In genomic region chr14:33676135-33676566, GRCh38 we compare ENCODE assay signal across 8 cellular contexts.
DNase-seq lines count a peak whose midpoint lies in the region; ATAC-seq and TF ChIP-seq lines count a peak whose summit lies in the region.

No MANE protein-coding gene starts in this region.

- H3K27ac Mint-ChIP-seq in osteocyte (ENCODE audit: unreplicated experiment), result peak overlapping the region; percentile 82
- H3K27ac Mint-ChIP-seq in activated CD4-positive, alpha-beta T cell treated with anti-CD3 and anti-CD28 coated beads, Interleukin-2, amount 10 ng/mL, durations not matched to agents 7 days and 5 days, result no peak overlapping the region

- H3K4me3 Mint-ChIP-seq in osteocyte (ENCODE audit: unreplicated experiment), result peak overlapping the region; percentile 50
- no peak overlapping the region for H3K4me3 Mint-ChIP-seq in activated CD4-positive, alpha-beta T cell treated with anti-CD3 and anti-CD28 coated beads, Interleukin-2, amount 10 ng/mL, durations not matched to agents 7 days and 5 days

- peaks cover 50% of the 10 kb centered on the region for H3K4me1 Mint-ChIP-seq in osteocyte (ENCODE audit: unreplicated experiment)
- no peaks in the 10 kb centered on the region for H3K4me1 Mint-ChIP-seq in activated CD4-positive, alpha-beta T cell treated with anti-CD3 and anti-CD28 coated beads, Interleukin-2, amount 10 ng/mL, durations not matched to agents 7 days and 5 days

- CTCF ChIA-PET in activated CD4-positive, alpha-beta T cell treated with anti-CD3 and anti-CD28 coated beads, Interleukin-2, amount 10 ng/mL, durations not matched to agents 7 days and 5 days (lab: Charles Lee), result interaction anchor here (0.6 kb wide), 1 partner anchor 973 kb away, joined by 3 read pairs; no protein-coding TSS in a partner anchor

- peak overlapping the region in 3 of 4 donors; percentile 8 to 31 (median 24) for H3K4me3 ChIP-seq in esophagus muscularis mucosa

- H3K27me3 Mint-ChIP-seq in osteocyte (ENCODE audit: unreplicated experiment), result no peaks in the 10 kb centered on the region
- H3K27me3 Mint-ChIP-seq in activated CD4-positive, alpha-beta T cell treated with anti-CD3 and anti-CD28 coated beads, Interleukin-2, amount 10 ng/mL, durations not matched to agents 7 days and 5 days, result no peaks in the 10 kb centered on the region

- WGBS in esophagus muscularis mucosa, result 50% methylated on average over 7 of the region's 7 CpGs

- no peaks in the 10 kb centered on the region for H3K36me3 ChIP-seq in esophagus muscularis mucosa

- TF ChIP-seq EP300 in esophagus muscularis mucosa (IDR thresholded peaks at IDR 0.05), result no peak

- no peaks in the 10 kb centered on the region for H3K4me1 ChIP-seq in esophagus muscularis mucosa

- in situ Hi-C loops in Caki2 (cut with HindIII; ENCODE audit: low pct_unique_long_range_greater_than_20kb, low sequenced_read_pairs), result no loop called here

- ATAC-seq in HG02798 (IDR thresholded peaks at IDR 0.05; ENCODE audit: poor library complexity, unreplicated experiment), result peak; percentile 82

- POLR2A ChIA-PET in activated CD4-positive, alpha-beta T cell treated with anti-CD3 and anti-CD28 coated beads, Interleukin-2, amount 10 ng/mL, durations not matched to agents 7 days and 5 days (lab: Charles Lee), result no interaction called here

- H3K27ac ChIP-seq in esophagus muscularis mucosa (replicated peaks in 1 of 4), result no peak overlapping the region

- no peaks in the 10 kb centered on the region for H3K9me3 ChIP-seq in esophagus muscularis mucosa

- TF ChIP-seq CTCF in esophagus muscularis mucosa (IDR thresholded peaks at IDR 0.05), result peak in 2 of 3 experiments; percentile 24 to 29
- peak; percentile 70 for TF ChIP-seq CTCF in osteocyte (IDR thresholded peaks at IDR 0.05)

- H3K36me3 Mint-ChIP-seq in osteocyte (ENCODE audit: unreplicated experiment), result no peaks in the 10 kb centered on the region
- H3K36me3 Mint-ChIP-seq in activated CD4-positive, alpha-beta T cell treated with anti-CD3 and anti-CD28 coated beads, Interleukin-2, amount 10 ng/mL, durations not matched to agents 7 days and 5 days (ENCODE audit: low read depth), result no peaks in the 10 kb centered on the region

- TF ChIP-seq POLR2A in esophagus muscularis mucosa (IDR thresholded peaks at IDR 0.05; ENCODE audit: low read depth), result no peak

- intact Hi-C loops in esophagus muscularis mucosa (cut with DNase I), result no loop called here

- DNase-seq in Caki2 (ENCODE audit: low read depth), result peak; percentile 78
- peak; percentile 25 for DNase-seq in OCI-M2 (lab: John Stamatoyannopoulos, UW; ENCODE audit: unreplicated experiment)
- DNase-seq in esophagus muscularis mucosa (ENCODE audit: extremely low spot score), result no peak
- DNase-seq in osteocyte (ENCODE audit: extremely low spot score, unreplicated experiment), result no peak
- no peak for DNase-seq in NK-92 treated with Interleukin-12 subunit alpha and Interleukin-12 subunit beta, amount 100 ng/mL, for 24 hours (lab: John Stamatoyannopoulos, UW)
- DNase-seq in stimulated activated CD4-positive, alpha-beta T cell treated with anti-CD3 and anti-CD28 coated beads, Interleukin-2, amount 100 ng/mL, for 48 hours, result no peak
- DNase-seq in activated CD4-positive, alpha-beta T cell treated with anti-CD3 and anti-CD28 coated beads, Interleukin-2, amount 10 ng/mL, durations not matched to agents 7 days and 5 days, result no peak

- no peaks in the 10 kb centered on the region for H3K9me3 Mint-ChIP-seq in osteocyte (ENCODE audit: unreplicated experiment)
- no peaks in the 10 kb centered on the region for H3K9me3 Mint-ChIP-seq in activated CD4-positive, alpha-beta T cell treated with anti-CD3 and anti-CD28 coated beads, Interleukin-2, amount 10 ng/mL, durations not matched to agents 7 days and 5 days

- H3K27me3 ChIP-seq in esophagus muscularis mucosa, result no peaks in the 10 kb centered on the region

Comparison
In these comparisons a context has a peak if more than half of its experiments do, and no peak if none do; other contexts are left out.
1. DNase-seq: peak in Caki2 (single experiment) and OCI-M2 (single experiment); none in esophagus muscularis mucosa (single experiment), osteocyte (single experiment), NK-92 treated with Interleukin-12 subunit alpha and Interleukin-12 subunit beta, amount 100 ng/mL, for 24 hours (single experiment), stimulated activated CD4-positive, alpha-beta T cell treated with anti-CD3 and anti-CD28 coated beads, Interleukin-2, amount 100 ng/mL, for 48 hours (0 of 2) and activated CD4-positive, alpha-beta T cell treated with anti-CD3 and anti-CD28 coated beads, Interleukin-2, amount 10 ng/mL, durations not matched to agents 7 days and 5 days (single experiment).